Comparison of ENCODE assay signal across 17 cellular contexts in genomic region chr15:68682906-68683490, GRCh38.
DNase-seq lines count a peak whose midpoint lies in the region; ATAC-seq, FAIRE-seq and TF ChIP-seq lines count a peak whose summit lies in the region.
"Had no signal": no experiment of that assay in that cellular context is flagged by ENCODE, and none has a peak within 500 bp of the region (broad histone marks: within the 10 kb centered on the region; RNA-seq: fewer than 3 reads in every experiment).

No MANE protein-coding gene starts in this region.

- no peak for FAIRE-seq in kidney (lab: Jason Lieb, UNC)
- FAIRE-seq in HTR-8/SVneo (lab: Jason Lieb, UNC): no peak

- H3K9me3 ChIP-seq in cardiac muscle cell (ENCODE audit: low read depth) (no peaks in the 10 kb centered on the region), kidney (ENCODE audit: control insufficient read depth in 1 of 2, low read length in 2 of 2) (no peaks in the 10 kb centered on the region), upper lobe of right lung (no peaks in the 10 kb centered on the region)

- peaks cover 51% of the 10 kb centered on the region for H3K4me1 ChIP-seq in cardiac muscle cell (ENCODE audit: low read depth)
- H3K4me1 ChIP-seq in kidney (ENCODE audit: control insufficient read depth in 1 of 2, insufficient read depth in 1 of 2, low read depth in 1 of 2, low read length in 2 of 2): no peaks in the 10 kb centered on the region
- no peaks in the 10 kb centered on the region for H3K4me1 ChIP-seq in upper lobe of right lung

- H3K9ac ChIP-seq in kidney (ENCODE audit: low read length in 2 of 2): no peak overlapping the region

- DNase-seq in cardiac muscle cell (ENCODE audit: low read depth in 1 of 2, low spot score in 1 of 2): no peak
- DNase-seq in left ventricle myocardium superior: no peak
- DNase-seq in kidney: peak; percentile 52
- peak; percentile 28 for DNase-seq in upper lobe of right lung
- DNase-seq in epidermal melanocyte (ENCODE audit: insufficient read length, low spot score): no peak
- DNase-seq in DMS153 treated with DMSO at 0.1 percent for 48 hours (lab: John Stamatoyannopoulos, UW; ENCODE audit: unreplicated experiment): no peak
- no peak for DNase-seq in HTR-8/SVneo (ENCODE audit: insufficient read length, low spot score)
- DNase-seq: AML-193, EL, GF-D8, MV-4-11, NCI-H1105 treated with DMSO at 0.1 percent for 48 hours, NCI-H1694, NCI-H2171, OCI-M1, SHP77 had no signal

- H3K36me3 ChIP-seq in cardiac muscle cell: no peaks in the 10 kb centered on the region
- H3K36me3 ChIP-seq in kidney (ENCODE audit: control insufficient read depth in 1 of 2, insufficient read depth in 2 of 2, low read length in 2 of 2): no peaks in the 10 kb centered on the region
- no peaks in the 10 kb centered on the region for H3K36me3 ChIP-seq in upper lobe of right lung

- H3K27ac ChIP-seq in cardiac muscle cell (peak overlapping the region; percentile 82), angular gyrus (ENCODE audit: low read depth, low read length) (peak overlapping the region; percentile 20), kidney (ENCODE audit: low read depth in 2 of 2, low read length in 2 of 2) (no peak overlapping the region), upper lobe of right lung (no peak overlapping the region)

- H3K4me3 ChIP-seq in cardiac muscle cell (no peak overlapping the region), kidney (ENCODE audit: low read length in 2 of 2) (no peak overlapping the region), upper lobe of right lung (no peak overlapping the region)

- ATAC-seq in left ventricle myocardium superior (no peak), upper lobe of right lung (no peak)

- intact Hi-C loops in left ventricle myocardium superior (cut with micrococcal nuclease): no loop called here
- intact Hi-C loops in kidney (cut with DNase I): no loop called here
- intact Hi-C loops in upper lobe of right lung (cut with DNase I): no loop called here

- H3K27me3 ChIP-seq in cardiac muscle cell (no peaks in the 10 kb centered on the region), upper lobe of right lung (no peaks in the 10 kb centered on the region)

- TF ChIP-seq CTCF in cardiac muscle cell (IDR thresholded peaks at IDR 0.05; ENCODE audit: low read depth, low read length) (no peak), kidney (IDR thresholded peaks at IDR 0.05; ENCODE audit: borderline replicate concordance, extremely low read depth, insufficient read depth) (no peak), upper lobe of right lung (IDR thresholded peaks at IDR 0.05) (no peak)

Comparison
In these comparisons a context has a peak if more than half of its experiments do, and no peak if none do; other contexts are left out.
1. DNase-seq: peak in kidney (single experiment) and upper lobe of right lung (single experiment); none in cardiac muscle cell (0 of 2), left ventricle myocardium superior (single experiment), epidermal melanocyte (single experiment), DMS153 treated with DMSO at 0.1 percent for 48 hours (single experiment) and HTR-8/SVneo (single experiment).
2. H3K27ac ChIP-seq: peak in cardiac muscle cell (single experiment) and angular gyrus (single experiment); none in kidney (0 of 2) and upper lobe of right lung (single experiment).